In the genomic region with DNA sequence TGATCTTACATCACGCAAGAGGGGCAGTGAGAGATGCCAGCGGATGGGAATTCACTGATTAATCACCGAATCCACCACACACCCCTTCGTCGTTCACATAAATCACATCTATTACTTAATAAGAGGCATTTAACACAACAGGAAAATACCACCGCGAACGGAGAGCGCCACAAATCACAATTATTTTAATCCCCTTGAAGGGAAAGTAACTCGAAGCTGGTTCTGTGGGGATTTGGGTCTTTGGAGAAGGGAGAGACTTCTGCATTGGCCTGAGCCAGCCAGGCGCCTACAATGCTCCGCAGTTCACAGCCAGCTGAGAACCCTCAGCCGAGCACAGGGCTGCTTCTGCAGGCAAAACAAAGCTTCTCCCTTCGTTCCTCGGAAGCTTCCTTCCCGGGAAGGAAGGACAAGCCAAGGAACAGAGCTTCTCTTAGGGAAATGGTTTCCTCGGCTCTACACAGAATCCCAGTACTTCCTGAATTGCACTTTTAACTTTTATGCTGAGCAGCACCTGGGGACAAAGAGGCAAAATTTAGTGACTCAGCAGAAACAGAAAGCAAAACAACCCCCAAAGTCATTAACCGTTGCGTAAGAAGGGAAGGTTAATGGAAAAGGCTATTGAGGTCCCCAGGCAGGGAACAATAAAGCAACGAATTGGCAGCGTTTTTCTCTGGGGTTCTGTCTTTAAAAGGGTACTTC, we compare ENCODE assay signal across 8 cellular contexts. TPM values are rescaled to one million over a fixed set of nuclear protein-coding genes. Genes with fewer than 3 reads are reported as not detected.
A peak's percentile ranks its signal among the peaks of the same experiment; 100 is the strongest.
DNase-seq lines count a peak whose midpoint lies in the region; ATAC-seq and TF ChIP-seq lines count a peak whose summit lies in the region.

Gene LRP1B (minus strand): TSS at position 1 of the 699 bp plus-strand sequence. CDS start 287 bp downstream, outside the sequence.

- H3K27ac ChIP-seq in MM.1S (ENCODE audit: low read length) (no peak within 1 kb of the TSS), mammary epithelial cell (ENCODE audit: insufficient read depth, low read depth, low read length) (peak within 1 kb of the TSS; percentile 5)
- no peak within 1 kb of the TSS for H3K27ac ChIP-seq in CD4-positive, alpha-beta memory T cell (ENCODE audit: low read depth, low read length)

- H3K4me3 ChIP-seq in MM.1S (ENCODE audit: low read length) (peak within 1 kb of the TSS; percentile 70), mammary epithelial cell (replicated peaks in 1 of 3; ENCODE audit: insufficient read depth in 1 of 3, low read depth in 2 of 3, low read length in 3 of 3) (peak within 1 kb of the TSS; percentile 60 to 66 (median 65))
- no peak within 1 kb of the TSS for H3K4me3 ChIP-seq in CD4-positive, alpha-beta memory T cell (ENCODE audit: low read length in 2 of 2)

- H3K4me3 Mint-ChIP-seq in stimulated activated naive B cell treated with anti-CD40 and anti-IgM and Interleukin-4, amounts not matched to agents 10 μg/mL and 1 μg/mL and 100 μg/mL, for 72 hours = peak within 1 kb of the TSS; percentile 72 to 87
- peak within 1 kb of the TSS in 3 of 8 donors; percentile 13 to 40 (median 39) for H3K4me3 Mint-ChIP-seq in CD4-positive, alpha-beta memory T cell

- no peak for TF ChIP-seq CTCF in MM.1S (IDR thresholded peaks at IDR 0.05; ENCODE audit: low read length)
- no peak for TF ChIP-seq CTCF in mammary epithelial cell (conservative IDR thresholded peaks at IDR 0.05 in 1 of 2, IDR thresholded peaks at IDR 0.05 in 1 of 2; ENCODE audit: extremely low read depth in 1 of 2, insufficient read depth in 1 of 2, low read depth in 1 of 2, low read length in 2 of 2)

- in situ Hi-C loops in mammary epithelial cell (cut with MboI; ENCODE audit: low sequenced_read_pairs in 2 of 2) = no loop called here

- H3K27ac Mint-ChIP-seq in stimulated activated naive B cell treated with anti-CD40 and anti-IgM and Interleukin-4, amounts not matched to agents 10 μg/mL and 1 μg/mL and 100 μg/mL, for 72 hours = peak within 1 kb of the TSS; percentile 37
- peak within 1 kb of the TSS in 1 of 7 donors; percentile 36 for H3K27ac Mint-ChIP-seq in CD4-positive, alpha-beta memory T cell

- H3K4me1 ChIP-seq in MM.1S (ENCODE audit: low read length) (no peaks in the 10 kb centered on the region), mammary epithelial cell (ENCODE audit: insufficient read depth, low read length) (peaks cover 7% of the 10 kb centered on the region)
- no peaks in the 10 kb centered on the region for H3K4me1 ChIP-seq in CD4-positive, alpha-beta memory T cell (ENCODE audit: insufficient read depth, low read length)

- H4K20me1 ChIP-seq in MM.1S (ENCODE audit: insufficient read depth, low read length) (no peaks in the 10 kb centered on the region), mammary epithelial cell (ENCODE audit: insufficient read depth, low read length) (no peaks in the 10 kb centered on the region)

- WGBS in mammary epithelial cell (ENCODE audit: low coverage, missing lambda C conversion rate) = 0% methylated on average over 19 of the region's 21 CpGs

- H3K36me3 ChIP-seq in MM.1S (replicated peaks; ENCODE audit: insufficient read depth, low read length) (no peaks in the 10 kb centered on the region), mammary epithelial cell (ENCODE audit: insufficient read depth, low read length) (no peaks in the 10 kb centered on the region)
- no peaks in the 10 kb centered on the region for H3K36me3 ChIP-seq in CD4-positive, alpha-beta memory T cell (ENCODE audit: insufficient read depth, low read length)

- H2AFZ ChIP-seq in MM.1S (ENCODE audit: low read length) = peak within 1 kb of the TSS; percentile 81
- H2AFZ ChIP-seq in mammary epithelial cell (ENCODE audit: low read depth, low read length) = peak within 1 kb of the TSS; percentile 97

- ATAC-seq in GM19397 (IDR thresholded peaks at IDR 0.05; ENCODE audit: unreplicated experiment) = peak; percentile 63
- ATAC-seq in stimulated activated naive B cell treated with anti-CD40 and anti-IgM and Interleukin-4, amounts not matched to agents 10 μg/mL and 1 μg/mL and 100 μg/mL, for 72 hours (replicated peaks) = peak; percentile 38 to 46
- ATAC-seq in HG03280 (IDR thresholded peaks at IDR 0.05; ENCODE audit: unreplicated experiment) = no peak

- POLR2A ChIA-PET in CD4-positive, alpha-beta memory T cell (lab: Charles Lee; ENCODE audit: partially characterized antibody) = no interaction called here

- H3K27me3 ChIP-seq in MM.1S (replicated peaks; ENCODE audit: insufficient read depth, low read length) = no peaks in the 10 kb centered on the region
- peaks cover 4% of the 10 kb centered on the region for H3K27me3 ChIP-seq in mammary epithelial cell (ENCODE audit: insufficient read depth, low read length)
- H3K27me3 ChIP-seq in CD4-positive, alpha-beta memory T cell (ENCODE audit: insufficient read depth, low read length) = no peaks in the 10 kb centered on the region

- peaks cover 47 to 63% of the 10 kb centered on the region in 2 donors for H3K27me3 Mint-ChIP-seq in stimulated activated naive B cell treated with anti-CD40 and anti-IgM and Interleukin-4, amounts not matched to agents 10 μg/mL and 1 μg/mL and 100 μg/mL, for 72 hours
- H3K27me3 Mint-ChIP-seq in CD4-positive, alpha-beta memory T cell = peaks cover 1 to 6% of the 10 kb centered on the region in 2 donors

- H3K36me3 Mint-ChIP-seq in stimulated activated naive B cell treated with anti-CD40 and anti-IgM and Interleukin-4, amounts not matched to agents 10 μg/mL and 1 μg/mL and 100 μg/mL, for 72 hours = no peaks in the 10 kb centered on the region
- H3K36me3 Mint-ChIP-seq in CD4-positive, alpha-beta memory T cell = no peaks in the 10 kb centered on the region

- dilution Hi-C loops in mammary epithelial cell (cut with HindIII; ENCODE audit: low sequenced_read_pairs) = no loop called here

- H3K79me2 ChIP-seq in MM.1S (ENCODE audit: low read length) (no peaks in the 10 kb centered on the region), mammary epithelial cell (ENCODE audit: insufficient read depth, low read length) (no peaks in the 10 kb centered on the region)

- H3K9me3 Mint-ChIP-seq in stimulated activated naive B cell treated with anti-CD40 and anti-IgM and Interleukin-4, amounts not matched to agents 10 μg/mL and 1 μg/mL and 100 μg/mL, for 72 hours = no peaks in the 10 kb centered on the region
- H3K9me3 Mint-ChIP-seq in CD4-positive, alpha-beta memory T cell = peaks cover 0 to 16% (median 6%) of the 10 kb centered on the region in 8 donors

- H3K9me2 ChIP-seq in MM.1S (replicated peaks; ENCODE audit: insufficient read depth, low read length) = no peaks in the 10 kb centered on the region

- H3K4me1 Mint-ChIP-seq in stimulated activated naive B cell treated with anti-CD40 and anti-IgM and Interleukin-4, amounts not matched to agents 10 μg/mL and 1 μg/mL and 100 μg/mL, for 72 hours = peaks cover 15 to 21% of the 10 kb centered on the region in 2 donors
- no peaks in the 10 kb centered on the region for H3K4me1 Mint-ChIP-seq in CD4-positive, alpha-beta memory T cell

- CTCF ChIA-PET in mammary epithelial cell (lab: Charles Lee; ENCODE audit: low non-redundant PET) = no interaction called here
- CTCF ChIA-PET in CD4-positive, alpha-beta memory T cell (lab: Charles Lee; ENCODE audit: partially characterized antibody) = no interaction called here

- no TSS peak for BruUV-seq in mammary epithelial cell (replicated peaks; lab: Mats Ljungman, UMichigan)

- intact Hi-C loops in mammary epithelial cell (cut with micrococcal nuclease) = loop anchor here (10.0 kb wide), 5 partner anchors 136 to 1236 kb away; no protein-coding TSS in a partner anchor
- intact Hi-C loops in CD4-positive, alpha-beta memory T cell (cut with micrococcal nuclease) = no loop called here

- peak within 1 kb of the TSS; percentile 95 for H3K4me2 ChIP-seq in MM.1S (ENCODE audit: low read depth, low read length)
- peak within 1 kb of the TSS; percentile 98 for H3K4me2 ChIP-seq in mammary epithelial cell (ENCODE audit: insufficient read depth, low read depth, low read length)

- H3K9ac ChIP-seq in MM.1S (ENCODE audit: low read length) = peak within 1 kb of the TSS; percentile 49; the same call in 1 of the 2 replicates
- H3K9ac ChIP-seq in mammary epithelial cell (ENCODE audit: insufficient read depth, low read length) = peak within 1 kb of the TSS; percentile 34

- peak; percentile 44 for DNase-seq in COR-L47 (lab: John Stamatoyannopoulos, UW)
- peak; percentile 49 for DNase-seq in MM.1S
- peak; percentile 35 for DNase-seq in mammary epithelial cell
- peak; percentile 76 for DNase-seq in islet precursor cell
- DNase-seq in stimulated activated naive B cell treated with anti-CD40 and anti-IgM and Interleukin-4, amounts not matched to agents 10 μg/mL and 1 μg/mL and 100 μg/mL, for 72 hours = no peak
- DNase-seq in CD4-positive, alpha-beta memory T cell = no peak

- no peaks in the 10 kb centered on the region for H3K9me3 ChIP-seq in MM.1S (replicated peaks; ENCODE audit: insufficient read depth, low read length)
- no peaks in the 10 kb centered on the region for H3K9me3 ChIP-seq in mammary epithelial cell (replicated peaks; ENCODE audit: insufficient read depth, low read length)
- no peaks in the 10 kb centered on the region for H3K9me3 ChIP-seq in CD4-positive, alpha-beta memory T cell (ENCODE audit: control insufficient read depth in 1 of 2, low read length in 2 of 2)

- no peaks in the 10 kb centered on the region for H3F3A ChIP-seq in MM.1S (ENCODE audit: insufficient read depth, low read length)

RNA-seq across cellular contexts. Expression of gene LRP1B, which starts in this region (rescaled TPM):
- 1 to 10 TPM in 1 of 2 donors, under 1 TPM in 1; 0.16 to 5.0 TPM for total RNA-seq in mammary epithelial cell
- 0.03 TPM for polyA plus RNA-seq in mammary epithelial cell
- polyA minus RNA-seq in mammary epithelial cell = not detected
- not detected for total RNA-seq in CD4-positive, alpha-beta memory T cell
- not detected for polyA plus RNA-seq in CD4-positive, alpha-beta memory T cell

Comparison
In these comparisons a context has a peak if more than half of its experiments do, and no peak if none do; other contexts are left out.
1. DNase-seq: peak in COR-L47 (single experiment), MM.1S (single experiment), mammary epithelial cell (single experiment) and islet precursor cell (single experiment); none in stimulated activated naive B cell treated with anti-CD40 and anti-IgM and Interleukin-4, amounts not matched to agents 10 μg/mL and 1 μg/mL and 100 μg/mL, for 72 hours (single experiment) and CD4-positive, alpha-beta memory T cell (0 of 5).
2. H3K4me3 ChIP-seq: peak in MM.1S (single experiment) and mammary epithelial cell (3 of 3); none in CD4-positive, alpha-beta memory T cell (0 of 2).